ENCODE assay signal across 21 cellular contexts in genomic region chr2:106284255-106284654, GRCh38.
"Had no signal": no experiment of that assay in that cellular context is flagged by ENCODE, and none has a peak within 500 bp of the region (broad histone marks: within the 10 kb centered on the region; RNA-seq: fewer than 3 reads in every experiment).

No MANE protein-coding gene starts in this region.

- ATAC-seq: activated T-cell treated with anti-CD3 and anti-CD28 coated beads, Interleukin-2, amount 50 U/mL, for 72 hours; stimulated activated naive CD8-positive, alpha-beta T cell treated with anti-CD3 and anti-CD28 coated beads, Interleukin-15, amount 100 ng/mL, for 72 hours had no signal

- H3K27me3 ChIP-seq: cardiac muscle cell, right atrium auricular region, transverse colon, vagina had no signal

- H3K9me3 ChIP-seq: prostate gland, right atrium auricular region, suprapubic skin, transverse colon, vagina had no signal

- DNase-seq: activated CD4-positive, alpha-beta memory T cell treated with anti-CD3 and anti-CD28 coated beads for 36 hours; activated CD4-positive, alpha-beta T cell treated with anti-CD3 and anti-CD28 coated beads for 48 hours; activated effector memory CD4-positive, alpha-beta T cell treated with Interleukin-2 at 50 U/mL for 16 hours; activated naive CD4-positive, alpha-beta T cell treated with anti-CD3 and anti-CD28 coated beads for 36 hours; activated naive CD8-positive, alpha-beta T cell treated with anti-CD3 and anti-CD28 coated beads, Interleukin-2, amount 10 ng/mL, durations not matched to agents 7 days and 5 days; activated T-cell treated with anti-CD3 and anti-CD28 coated beads, Interleukin-2, amount 50 U/mL, for 72 hours; amniotic stem cell; dermis blood vessel endothelial cell; effector CD8-positive, alpha-beta T cell; hippocampal formation; stimulated activated CD4-positive, alpha-beta T cell treated with anti-CD3 and anti-CD28 coated beads, Interleukin-1b, Interleukin-23, amount 100 ng/mL, for 48 hours; stimulated activated naive CD8-positive, alpha-beta T cell treated with anti-CD3 and anti-CD28 coated beads, Interleukin-15, amount 100 ng/mL, for 72 hours; T-helper 2 cell; transverse colon had no signal

- H3K4me1 ChIP-seq: prostate gland, right atrium auricular region, suprapubic skin, vagina had no signal

- H3K27me3 Mint-ChIP-seq: stimulated activated naive CD8-positive, alpha-beta T cell treated with anti-CD3 and anti-CD28 coated beads, Interleukin-15, amount 100 ng/mL, for 72 hours had no signal

- H3K4me3 Mint-ChIP-seq: activated CD4-positive, alpha-beta memory T cell treated with anti-CD3 and anti-CD28 coated beads for 36 hours; activated naive CD4-positive, alpha-beta T cell treated with anti-CD3 and anti-CD28 coated beads for 36 hours; activated naive CD8-positive, alpha-beta T cell treated with anti-CD3 and anti-CD28 coated beads, Interleukin-2, amount 10 ng/mL, durations not matched to agents 7 days and 5 days; activated T-cell treated with anti-CD3 and anti-CD28 coated beads, Interleukin-2, amount 50 U/mL, for 72 hours; memory B cell; stimulated activated effector memory CD8-positive, alpha-beta T cell treated with anti-CD3 and anti-CD28 coated beads, Interleukin-12 subunit alpha, Interleukin-12 subunit beta, amount 100 ng/mL, for 72 hours; stimulated activated naive CD8-positive, alpha-beta T cell treated with anti-CD3 and anti-CD28 coated beads, Interleukin-15, amount 100 ng/mL, for 72 hours had no signal

- H3K9me3 Mint-ChIP-seq: activated CD4-positive, alpha-beta memory T cell treated with anti-CD3 and anti-CD28 coated beads for 36 hours; activated naive CD4-positive, alpha-beta T cell treated with anti-CD3 and anti-CD28 coated beads for 36 hours; activated T-cell treated with anti-CD3 and anti-CD28 coated beads, Interleukin-2, amount 50 U/mL, for 72 hours; stimulated activated effector memory CD8-positive, alpha-beta T cell treated with anti-CD3 and anti-CD28 coated beads, Interleukin-12 subunit alpha, Interleukin-12 subunit beta, amount 100 ng/mL, for 72 hours; stimulated activated naive CD8-positive, alpha-beta T cell treated with anti-CD3 and anti-CD28 coated beads, Interleukin-15, amount 100 ng/mL, for 72 hours had no signal

- H3K27ac Mint-ChIP-seq: activated CD4-positive, alpha-beta memory T cell treated with anti-CD3 and anti-CD28 coated beads for 36 hours; activated naive CD4-positive, alpha-beta T cell treated with anti-CD3 and anti-CD28 coated beads for 36 hours; activated naive CD8-positive, alpha-beta T cell treated with anti-CD3 and anti-CD28 coated beads, Interleukin-2, amount 10 ng/mL, durations not matched to agents 7 days and 5 days; activated T-cell treated with anti-CD3 and anti-CD28 coated beads, Interleukin-2, amount 50 U/mL, for 72 hours; memory B cell; stimulated activated effector memory CD8-positive, alpha-beta T cell treated with anti-CD3 and anti-CD28 coated beads, Interleukin-12 subunit alpha, Interleukin-12 subunit beta, amount 100 ng/mL, for 72 hours had no signal

- H3K36me3 ChIP-seq: cardiac muscle cell, prostate gland, right atrium auricular region, suprapubic skin, transverse colon, vagina had no signal

- H3K36me3 Mint-ChIP-seq: activated CD4-positive, alpha-beta memory T cell treated with anti-CD3 and anti-CD28 coated beads for 36 hours; activated naive CD8-positive, alpha-beta T cell treated with anti-CD3 and anti-CD28 coated beads, Interleukin-2, amount 10 ng/mL, durations not matched to agents 7 days and 5 days; memory B cell; stimulated activated effector memory CD8-positive, alpha-beta T cell treated with anti-CD3 and anti-CD28 coated beads, Interleukin-12 subunit alpha, Interleukin-12 subunit beta, amount 100 ng/mL, for 72 hours had no signal

- H3K27ac ChIP-seq: cardiac muscle cell, prostate gland, right atrium auricular region, suprapubic skin, transverse colon, vagina had no signal

- H3K4me1 Mint-ChIP-seq: memory B cell; stimulated activated effector memory CD8-positive, alpha-beta T cell treated with anti-CD3 and anti-CD28 coated beads, Interleukin-12 subunit alpha, Interleukin-12 subunit beta, amount 100 ng/mL, for 72 hours; stimulated activated naive CD8-positive, alpha-beta T cell treated with anti-CD3 and anti-CD28 coated beads, Interleukin-15, amount 100 ng/mL, for 72 hours had no signal

- H3K4me3 ChIP-seq: cardiac muscle cell, prostate gland, right atrium auricular region, suprapubic skin, transverse colon, vagina had no signal
